ENCODE assay signal across 8 cellular contexts in the genomic region with DNA sequence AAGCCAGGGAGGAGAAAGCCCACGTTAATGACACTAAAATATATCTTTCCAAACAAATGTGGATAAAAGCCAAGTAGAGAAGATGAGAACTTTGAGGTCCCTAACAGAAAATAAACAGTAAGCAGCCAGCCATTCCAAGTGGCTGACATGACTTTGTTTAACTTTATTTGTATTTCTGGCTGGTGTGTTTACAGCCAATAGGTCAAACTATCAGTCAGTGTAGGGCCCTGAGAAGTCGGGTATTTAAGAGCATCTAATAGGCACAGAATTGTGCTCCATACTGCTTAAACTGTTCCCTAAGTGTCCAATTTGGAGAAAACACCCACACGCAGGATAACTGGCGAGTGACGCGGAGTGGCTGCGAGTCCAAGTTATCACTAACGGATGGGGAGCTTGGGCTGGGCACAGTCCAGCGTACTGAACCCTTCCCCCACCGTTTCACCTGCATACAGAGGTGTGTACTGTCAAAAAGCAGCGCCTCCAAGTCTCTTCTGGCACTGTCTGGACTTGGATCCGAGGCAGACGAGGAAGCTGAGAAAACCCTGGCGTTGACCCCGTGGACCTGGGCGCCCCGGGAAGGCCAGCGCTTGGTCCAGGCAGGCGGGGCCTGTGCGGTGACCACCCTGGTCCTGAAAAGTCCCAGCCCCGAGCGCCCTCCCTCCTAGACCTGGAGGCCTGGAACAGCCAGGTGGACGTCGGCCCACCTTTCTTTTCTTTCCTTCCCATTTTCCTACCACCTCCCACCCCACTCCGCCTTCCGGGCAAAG. TPM values are rescaled to one million over a fixed set of nuclear protein-coding genes. Genes with fewer than 3 reads are reported as not detected.
DNase-seq lines count a peak whose midpoint lies in the region; ATAC-seq and TF ChIP-seq lines count a peak whose summit lies in the region.

No MANE protein-coding gene starts in this region.

- H3K4me3 ChIP-seq in breast epithelium (peak overlapping the region; percentile 90 to 95 (median 94)), stomach smooth muscle (ENCODE audit: low read length in 2 of 2) (peak overlapping the region; percentile 75 to 98)

- intact Hi-C loops in breast epithelium (cut with DNase I; ENCODE audit: low total_unique reads), result no loop called here

- H3K27ac ChIP-seq in breast epithelium (peak overlapping the region; percentile 89 to 97), layer of hippocampus (ENCODE audit: low read depth, low read length) (peak overlapping the region; percentile 48), stomach smooth muscle (ENCODE audit: low read length) (peak overlapping the region; percentile 75)

- ATAC-seq in GM18498 (IDR thresholded peaks at IDR 0.05; ENCODE audit: unreplicated experiment), result peak; percentile 2
- ATAC-seq in HG02973 (IDR thresholded peaks at IDR 0.05; ENCODE audit: unreplicated experiment), result no peak

- DNase-seq in HuH-7 (ENCODE audit: low spot score), result peak; percentile 45
- DNase-seq in breast epithelium (ENCODE audit: low spot score in 2 of 2), result peak; percentile 20 to 57
- DNase-seq in stimulated activated CD8-positive, alpha-beta memory T cell treated with anti-CD3 and anti-CD28 coated beads, Interleukin-4, amount 100 ng/mL, for 48 hours, result no peak
- DNase-seq in DMS153 (lab: John Stamatoyannopoulos, UW), result no peak

- TF ChIP-seq POLR2A in breast epithelium (IDR thresholded peaks at IDR 0.05), result no peak

- H3K9me3 ChIP-seq in breast epithelium (no peaks in the 10 kb centered on the region), stomach smooth muscle (ENCODE audit: control insufficient read depth in 2 of 2, low read length in 2 of 2) (no peaks in the 10 kb centered on the region)

- peak overlapping the region; percentile 65 to 90 for H3K9ac ChIP-seq in stomach smooth muscle (ENCODE audit: low read length in 2 of 2)

- no peaks in the 10 kb centered on the region for H3K27me3 ChIP-seq in breast epithelium
- no peaks in the 10 kb centered on the region for H3K27me3 ChIP-seq in layer of hippocampus (ENCODE audit: control insufficient read depth, insufficient read depth, low read length)
- H3K27me3 ChIP-seq in stomach smooth muscle (ENCODE audit: control insufficient read depth in 1 of 2, insufficient read depth in 2 of 2, low read length in 2 of 2), result no peaks in the 10 kb centered on the region

- no peak for TF ChIP-seq CTCF in breast epithelium (IDR thresholded peaks at IDR 0.05)

- H3K36me3 ChIP-seq in breast epithelium (no peaks in the 10 kb centered on the region), stomach smooth muscle (ENCODE audit: control insufficient read depth in 2 of 2, insufficient read depth in 2 of 2, low read length in 2 of 2) (peaks cover 4 to 9% of the 10 kb centered on the region in 2 donors)

- H3K4me1 ChIP-seq in breast epithelium, result no peaks in the 10 kb centered on the region
- H3K4me1 ChIP-seq in stomach smooth muscle (ENCODE audit: control insufficient read depth, insufficient read depth, low read length), result peaks cover 8% of the 10 kb centered on the region

RNA-seq across cellular contexts. Expression of gene LGALS8, which starts 0.7 kb away (rescaled TPM):
- 100 to 1,000 TPM in 1 of 3 donors, 10 to 100 TPM in 2; 70.2 to 119 (median 96.4) TPM for total RNA-seq in breast epithelium

Comparison
In these comparisons a context has a peak if more than half of its experiments do, and no peak if none do; other contexts are left out.
1. DNase-seq: peak in HuH-7 (single experiment) and breast epithelium (2 of 2); none in stimulated activated CD8-positive, alpha-beta memory T cell treated with anti-CD3 and anti-CD28 coated beads, Interleukin-4, amount 100 ng/mL, for 48 hours (single experiment) and DMS153 (single experiment).
2. Peak in every context shown above with its lines, with median percentiles within 50 percentile points of each other: H3K27ac ChIP-seq.